8 cellular contexts compared by ENCODE assay signal in the genomic region with DNA sequence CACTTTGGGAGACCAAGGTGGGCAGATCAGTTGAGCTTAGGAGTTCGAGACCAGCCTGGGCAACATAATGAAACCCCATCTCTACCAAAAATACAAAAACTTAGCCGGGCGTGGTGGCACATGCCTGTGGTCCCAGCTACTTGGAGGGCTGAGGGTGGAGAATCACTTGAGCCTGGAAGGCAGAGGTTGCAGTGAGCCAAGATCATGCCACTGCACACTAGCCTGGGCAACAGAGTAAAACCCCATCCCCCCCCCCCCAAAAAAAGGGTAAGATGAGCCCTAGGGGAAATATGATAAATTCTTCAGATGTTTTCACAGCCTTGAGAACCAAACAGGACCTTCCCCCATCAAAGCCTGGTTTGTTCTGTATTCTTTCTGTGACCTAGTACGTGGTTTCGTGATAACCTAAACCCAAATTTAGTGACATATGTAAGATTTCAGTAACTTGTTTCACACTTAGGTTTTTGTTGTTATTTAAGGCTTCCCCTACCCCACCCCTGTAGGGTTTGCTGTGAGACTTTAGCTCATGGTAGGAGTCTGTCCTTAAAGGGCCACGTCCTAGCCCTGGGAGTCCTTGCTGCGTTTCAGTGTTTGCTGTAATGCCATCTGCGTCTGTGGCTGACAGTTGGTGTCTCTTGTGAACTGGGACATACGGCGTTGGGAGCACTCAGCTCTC.
A peak's percentile ranks its signal among the peaks of the same experiment; 100 is the strongest.
DNase-seq lines count a peak whose midpoint lies in the region; ATAC-seq, FAIRE-seq and TF ChIP-seq lines count a peak whose summit lies in the region.

No MANE protein-coding gene starts in this region.

- peaks cover 5% of the 10 kb centered on the region for H3K4me1 ChIP-seq in mucosa of stomach (ENCODE audit: control insufficient read depth, insufficient read depth, low read length)

- H3K9ac ChIP-seq in mucosa of stomach (ENCODE audit: low read length): peak overlapping the region; percentile 45

- H3K9me3 ChIP-seq in mucosa of stomach (ENCODE audit: control insufficient read depth, low read length): no peaks in the 10 kb centered on the region

- DNase-seq in GM18507 (ENCODE audit: extremely low spot score, insufficient read length, low read depth) (peak; percentile 45), NB4 (ENCODE audit: low read depth) (no peak), astrocyte of the spinal cord (ENCODE audit: low read depth, low spot score) (peak; percentile 15), LoVo (ENCODE audit: low spot score) (no peak), AML-193 (lab: John Stamatoyannopoulos, UW) (no peak)

- ATAC-seq in GM21723 (IDR thresholded peaks at IDR 0.05; ENCODE audit: unreplicated experiment) (peak; percentile 68), GM18519 (IDR thresholded peaks at IDR 0.05; ENCODE audit: low FRiP score, unreplicated experiment) (no peak)

- TF ChIP-seq POLR2A in NB4 (IDR thresholded peaks at IDR 0.05; ENCODE audit: extremely low read depth, insufficient read length): no peak

- H3K4me3 ChIP-seq in NB4 (ENCODE audit: low read depth, low read length) (peak overlapping the region; percentile 37), astrocyte of the spinal cord (ENCODE audit: low read depth, low read length) (no peak overlapping the region), mucosa of stomach (ENCODE audit: low read length) (no peak overlapping the region)

- in situ Hi-C loops in astrocyte of the spinal cord (cut with HindIII; ENCODE audit: low sequenced_read_pairs): no loop called here

- no peak for FAIRE-seq in GM18507 (lab: Jason Lieb, UNC)

- no peaks in the 10 kb centered on the region for H3K36me3 ChIP-seq in mucosa of stomach (ENCODE audit: control insufficient read depth, insufficient read depth, low read length)

- TF ChIP-seq CTCF in NB4 (IDR thresholded peaks at IDR 0.05; ENCODE audit: low read depth, low read length) (no peak), astrocyte of the spinal cord (IDR thresholded peaks at IDR 0.05; ENCODE audit: low read depth, low read length) (no peak)

- H3K27me3 ChIP-seq in mucosa of stomach (ENCODE audit: control insufficient read depth, insufficient read depth, low read length): no peaks in the 10 kb centered on the region

Comparison
In these comparisons a context has a peak if more than half of its experiments do, and no peak if none do; other contexts are left out.
1. DNase-seq: peak in GM18507 (single experiment) and astrocyte of the spinal cord (single experiment); none in NB4 (single experiment), LoVo (single experiment) and AML-193 (0 of 2).